In genomic region chr14:75042040-75042439, GRCh38 we compare ENCODE assay signal across 15 cellular contexts. TPM values are rescaled to one million over a fixed set of nuclear protein-coding genes. Genes with fewer than 3 reads are reported as not detected.
DNase-seq lines count a peak whose midpoint lies in the region; ATAC-seq and TF ChIP-seq lines count a peak whose summit lies in the region.
"Had no signal": no experiment of that assay in that cellular context is flagged by ENCODE, and none has a peak within 500 bp of the region (broad histone marks: within the 10 kb centered on the region; RNA-seq: fewer than 3 reads in every experiment).

No MANE protein-coding gene starts in this region.

- H3K36me3 Mint-ChIP-seq in chondrocyte (ENCODE audit: low read depth) = peaks cover 6% of the 10 kb centered on the region
- peaks cover 39 to 56% of the 10 kb centered on the region in 2 donors for H3K36me3 Mint-ChIP-seq in CD14-positive monocyte

- peaks cover 0 to 3% (median under 1%) of the 10 kb centered on the region in 4 donors for H3K36me3 ChIP-seq in liver (ENCODE audit: control insufficient read depth in 4 of 4, insufficient read depth in 3 of 4, low read depth in 1 of 4, low read length in 3 of 4)

- intact Hi-C loops in CD14-positive monocyte (cut with micrococcal nuclease) = no loop called here

- H3K4me1 Mint-ChIP-seq in chondrocyte (ENCODE audit: low read depth) (peaks cover 24% of the 10 kb centered on the region), CD14-positive monocyte (peaks cover 6% of the 10 kb centered on the region)

- peak overlapping the region; percentile 54 to 76 for H3K27ac ChIP-seq in liver (ENCODE audit: low read depth in 1 of 2, low read length in 2 of 2)
- H3K27ac ChIP-seq: ascending aorta, parathyroid adenoma had no signal

- no peaks in the 10 kb centered on the region for H3K9me3 Mint-ChIP-seq in chondrocyte (ENCODE audit: low read depth)
- H3K9me3 Mint-ChIP-seq in CD14-positive monocyte = no peaks in the 10 kb centered on the region

- TF ChIP-seq CTCF in AG10803 (conservative IDR thresholded peaks at IDR 0.05; ENCODE audit: low read length) = no peak
- TF ChIP-seq CTCF in chondrocyte (IDR thresholded peaks at IDR 0.05) = no peak
- TF ChIP-seq CTCF in liver (IDR thresholded peaks at IDR 0.05; ENCODE audit: low read depth, low read length, missing input control) = no peak
- no peak for TF ChIP-seq CTCF in CD14-positive monocyte (IDR thresholded peaks at IDR 0.05)

- H3K27me3 Mint-ChIP-seq in chondrocyte (ENCODE audit: low read depth) (no peaks in the 10 kb centered on the region), CD14-positive monocyte (ENCODE audit: low read depth in 3 of 3) (no peaks in the 10 kb centered on the region)

- peak overlapping the region; percentile 8 for H3K27ac Mint-ChIP-seq in chondrocyte (ENCODE audit: unreplicated experiment)
- H3K27ac Mint-ChIP-seq in CD14-positive monocyte = no peak overlapping the region

- H3K4me3 Mint-ChIP-seq in chondrocyte (ENCODE audit: unreplicated experiment) = no peak overlapping the region
- no peak overlapping the region for H3K4me3 Mint-ChIP-seq in CD14-positive monocyte

- peak overlapping the region in 1 of 2 donors; percentile 42 for H3K9ac ChIP-seq in liver (ENCODE audit: low read depth in 1 of 2, low read length in 2 of 2)
- H3K9ac ChIP-seq: parathyroid adenoma had no signal

- 32% methylated on average over 6 of the region's 6 CpGs for WGBS in liver

- ATAC-seq in GM19023 (IDR thresholded peaks at IDR 0.05; ENCODE audit: unreplicated experiment) (no peak), GM19395 (IDR thresholded peaks at IDR 0.05; ENCODE audit: unreplicated experiment) (no peak)
- ATAC-seq: activated CD4-positive, CD25-positive, alpha-beta regulatory T cell treated with anti-CD3 and anti-CD28 coated beads, Interleukin-2, amount 50 U/mL, for 24 hours had no signal

- H3K9me3 ChIP-seq in liver (ENCODE audit: control insufficient read depth in 4 of 4, low read length in 3 of 4) = no peaks in the 10 kb centered on the region
- H3K9me3 ChIP-seq: ascending aorta had no signal

- H3K4me1 ChIP-seq in liver (ENCODE audit: control insufficient read depth in 4 of 4, insufficient read depth in 4 of 4, low read length in 3 of 4) = peaks cover 10 to 25% (median 13%) of the 10 kb centered on the region in 4 donors
- H3K4me1 ChIP-seq: parathyroid adenoma had no signal

- no peak overlapping the region for H3K4me3 ChIP-seq in AG10803 (ENCODE audit: low read length)
- H3K4me3 ChIP-seq in liver (ENCODE audit: low read depth in 1 of 3, low read length in 3 of 3) = no peak overlapping the region
- H3K4me3 ChIP-seq: ascending aorta had no signal

- peak; percentile 48 for DNase-seq in AG10803 (ENCODE audit: low read depth)
- DNase-seq in NCI-H1694 treated with DMSO at 0.1 percent for 48 hours (lab: John Stamatoyannopoulos, UW) = peak; percentile 60
- no peak for DNase-seq in chondrocyte (ENCODE audit: low spot score)
- no peak for DNase-seq in NCI-H226
- DNase-seq in CD14-positive monocyte (ENCODE audit: low spot score) = no peak
- DNase-seq: DND-41, mesendoderm, NCI-H1105 treated with DMSO at 0.1 percent for 48 hours, NCI-H510A treated with DMSO at 0.1 percent for 48 hours had no signal

- H3K27me3 ChIP-seq in liver (ENCODE audit: control insufficient read depth in 4 of 4, insufficient read depth in 4 of 4, low read length in 3 of 4) = no peaks in the 10 kb centered on the region
- H3K27me3 ChIP-seq: ascending aorta had no signal

- no peak for TF ChIP-seq RAD21 in liver (IDR thresholded peaks at IDR 0.05)

TF ChIP-seq in liver, 16 proteins besides CTCF, POLR2A, EP300 and RAD21:
- TF ChIP-seq JUND (IDR thresholded peaks at IDR 0.05) (no peak), FOXA1 (IDR thresholded peaks at IDR 0.05) (no peak), ZBTB33 (IDR thresholded peaks at IDR 0.05) (no peak), EGR1 (IDR thresholded peaks at IDR 0.05; ENCODE audit: low read depth in 2 of 2) (no peak), HNF4G (IDR thresholded peaks at IDR 0.05) (no peak), YY1 (IDR thresholded peaks at IDR 0.05) (no peak), GABPA (IDR thresholded peaks at IDR 0.05 in 1 of 2, conservative IDR thresholded peaks at IDR 0.05 in 1 of 2) (no peak), HNF4A (conservative IDR thresholded peaks at IDR 0.05) (no peak), SP1 (IDR thresholded peaks at IDR 0.05) (no peak), NR2F2 (IDR thresholded peaks at IDR 0.05) (no peak), RXRA (IDR thresholded peaks at IDR 0.05) (no peak)
- TF ChIP-seq, protein P1, sequence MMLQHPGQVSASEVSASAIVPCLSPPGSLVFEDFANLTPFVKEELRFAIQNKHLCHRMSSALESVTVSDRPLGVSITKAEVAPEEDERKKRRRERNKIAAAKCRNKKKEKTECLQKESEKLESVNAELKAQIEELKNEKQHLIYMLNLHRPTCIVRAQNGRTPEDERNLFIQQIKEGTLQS (IDR thresholded peaks at IDR 0.05) = no peak
- TF ChIP-seq, protein P2, sequence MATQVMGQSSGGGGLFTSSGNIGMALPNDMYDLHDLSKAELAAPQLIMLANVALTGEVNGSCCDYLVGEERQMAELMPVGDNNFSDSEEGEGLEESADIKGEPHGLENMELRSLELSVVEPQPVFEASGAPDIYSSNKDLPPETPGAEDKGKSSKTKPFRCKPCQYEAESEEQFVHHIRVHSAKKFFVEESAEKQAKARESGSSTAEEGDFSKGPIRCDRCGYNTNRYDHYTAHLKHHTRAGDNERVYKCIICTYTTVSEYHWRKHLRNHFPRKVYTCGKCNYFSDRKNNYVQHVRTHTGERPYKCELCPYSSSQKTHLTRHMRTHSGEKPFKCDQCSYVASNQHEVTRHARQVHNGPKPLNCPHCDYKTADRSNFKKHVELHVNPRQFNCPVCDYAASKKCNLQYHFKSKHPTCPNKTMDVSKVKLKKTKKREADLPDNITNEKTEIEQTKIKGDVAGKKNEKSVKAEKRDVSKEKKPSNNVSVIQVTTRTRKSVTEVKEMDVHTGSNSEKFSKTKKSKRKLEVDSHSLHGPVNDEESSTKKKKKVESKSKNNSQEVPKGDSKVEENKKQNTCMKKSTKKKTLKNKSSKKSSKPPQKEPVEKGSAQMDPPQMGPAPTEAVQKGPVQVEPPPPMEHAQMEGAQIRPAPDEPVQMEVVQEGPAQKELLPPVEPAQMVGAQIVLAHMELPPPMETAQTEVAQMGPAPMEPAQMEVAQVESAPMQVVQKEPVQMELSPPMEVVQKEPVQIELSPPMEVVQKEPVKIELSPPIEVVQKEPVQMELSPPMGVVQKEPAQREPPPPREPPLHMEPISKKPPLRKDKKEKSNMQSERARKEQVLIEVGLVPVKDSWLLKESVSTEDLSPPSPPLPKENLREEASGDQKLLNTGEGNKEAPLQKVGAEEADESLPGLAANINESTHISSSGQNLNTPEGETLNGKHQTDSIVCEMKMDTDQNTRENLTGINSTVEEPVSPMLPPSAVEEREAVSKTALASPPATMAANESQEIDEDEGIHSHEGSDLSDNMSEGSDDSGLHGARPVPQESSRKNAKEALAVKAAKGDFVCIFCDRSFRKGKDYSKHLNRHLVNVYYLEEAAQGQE (IDR thresholded peaks at IDR 0.05) = no peak

RNA-seq across cellular contexts. Expression of gene MLH3, which starts 9.2 kb away (rescaled TPM):
- 18.7 to 21.3 TPM (median 21.2 TPM) in 3 replicates for total RNA-seq in chondrocyte
- total RNA-seq in liver = 10 to 100 TPM in 1 of 2 donors, 1 to 10 TPM in 1; 7.4 to 29.7 TPM
- 10 to 100 TPM in 1 of 2 donors, 1 to 10 TPM in 1; 5.8 to 12.4 TPM for polyA plus RNA-seq in liver
- 1 to 10 TPM; 3.4 to 5.1 TPM for polyA plus RNA-seq in CD14-positive monocyte

RNA-seq across cellular contexts. Expression of gene ACYP1, which starts 21.8 kb away (rescaled TPM):
- total RNA-seq in chondrocyte = 4.2 to 11.7 TPM (median 6.8 TPM) in 3 replicates
- total RNA-seq in liver = 1 to 10 TPM; 4.9 to 7.5 TPM
- 1 to 10 TPM; 2.1 to 3.1 TPM for polyA plus RNA-seq in liver
- polyA plus RNA-seq in CD14-positive monocyte = 1 to 10 TPM; 2.8 to 4.3 TPM
- total RNA-seq: ascending aorta had no signal

RNA-seq across cellular contexts. Expression of gene ZC2HC1C, which starts 27.4 kb away (rescaled TPM):
- total RNA-seq in chondrocyte = 0.31 to 0.62 TPM (median 0.48 TPM) in 3 replicates
- total RNA-seq in liver = 1 to 10 TPM in 1 of 2 donors, under 1 TPM in 1; 0.56 to 5.9 TPM
- polyA plus RNA-seq in liver = 1 to 10 TPM; 3.4 to 3.6 TPM
- polyA plus RNA-seq in CD14-positive monocyte = under 1 TPM in 1 of 2 donors, not detected in 1; 0.08 TPM
- total RNA-seq: ascending aorta had no signal

RNA-seq across cellular contexts. Expression of gene EIF2B2, which starts 39.3 kb away (rescaled TPM):
- total RNA-seq in chondrocyte = 35.7 to 38.4 TPM (median 37.1 TPM) in 3 replicates
- 10 to 100 TPM; 16.2 to 22.0 TPM for total RNA-seq in liver
- 10 to 100 TPM; 18.5 to 23.6 TPM for polyA plus RNA-seq in liver
- 10 to 100 TPM; 20.8 to 26.3 TPM for polyA plus RNA-seq in CD14-positive monocyte

Comparison
In these comparisons a context has a peak if more than half of its experiments do, and no peak if none do; other contexts are left out.
1. DNase-seq: peak in AG10803 (single experiment) and NCI-H1694 treated with DMSO at 0.1 percent for 48 hours (single experiment); none in chondrocyte (single experiment), NCI-H226 (single experiment) and CD14-positive monocyte (single experiment).